16 cellular contexts compared by ENCODE assay signal in genomic region chr1:167109125-167109524, GRCh38. TPM values are rescaled to one million over a fixed set of nuclear protein-coding genes. Genes with fewer than 3 reads are reported as not detected.
A peak's percentile ranks its signal among the peaks of the same experiment; 100 is the strongest.
DNase-seq lines count a peak whose midpoint lies in the region; ATAC-seq and TF ChIP-seq lines count a peak whose summit lies in the region.
"Had no signal": no experiment of that assay in that cellular context is flagged by ENCODE, and none has a peak within 500 bp of the region (broad histone marks: within the 10 kb centered on the region; RNA-seq: fewer than 3 reads in every experiment).

No MANE protein-coding gene starts in this region.

- CTCF ChIA-PET in WTC11 (lab: Charles Lee), result no interaction called here

- H3K4me3 Mint-ChIP-seq in activated CD4-positive, alpha-beta T cell treated with anti-CD3 and anti-CD28 coated beads, Interleukin-2, amount 10 ng/mL, durations not matched to agents 24 days and 14 days, result peak overlapping the region; percentile 12
- no peak overlapping the region for H3K4me3 Mint-ChIP-seq in WTC11
- H3K4me3 Mint-ChIP-seq: HFFc6 had no signal

- no peak overlapping the region for H4K91ac ChIP-seq in neuronal stem cell (ENCODE audit: low read depth, low read length, poor library complexity)

- peaks cover 10% of the 10 kb centered on the region for H3K9me3 Mint-ChIP-seq in activated CD4-positive, alpha-beta T cell treated with anti-CD3 and anti-CD28 coated beads, Interleukin-2, amount 10 ng/mL, durations not matched to agents 24 days and 14 days
- peaks cover 13% of the 10 kb centered on the region for H3K9me3 Mint-ChIP-seq in WTC11
- H3K9me3 Mint-ChIP-seq: HFFc6 had no signal

- no peak overlapping the region for H3K4me3 ChIP-seq in HUES6 (ENCODE audit: low read depth, low read length)
- no peak overlapping the region for H3K4me3 ChIP-seq in neuronal stem cell (ENCODE audit: low read length in 2 of 2)
- H3K4me3 ChIP-seq in Peyer's patch, result no peak overlapping the region
- no peak overlapping the region for H3K4me3 ChIP-seq in body of pancreas

- peak overlapping the region; percentile 45 for H2AFZ ChIP-seq in neuronal stem cell (ENCODE audit: low read length)

- peaks cover 3% of the 10 kb centered on the region for H3K27me3 Mint-ChIP-seq in activated CD4-positive, alpha-beta T cell treated with anti-CD3 and anti-CD28 coated beads, Interleukin-2, amount 10 ng/mL, durations not matched to agents 24 days and 14 days
- no peaks in the 10 kb centered on the region for H3K27me3 Mint-ChIP-seq in WTC11 (ENCODE audit: low read depth)

- peaks cover 4% of the 10 kb centered on the region for H3K36me3 Mint-ChIP-seq in activated CD4-positive, alpha-beta T cell treated with anti-CD3 and anti-CD28 coated beads, Interleukin-2, amount 10 ng/mL, durations not matched to agents 24 days and 14 days (ENCODE audit: low read depth)
- 0 out of 2 replicates have a peak, but pooled peaks cover 4% of the 10 kb centered on the region for H3K36me3 Mint-ChIP-seq in WTC11

- H4K8ac ChIP-seq in neuronal stem cell (ENCODE audit: low read depth, low read length), result no peak overlapping the region

- H3K4me2 ChIP-seq in neuronal stem cell (ENCODE audit: insufficient read depth, low read length, poor library complexity, severe bottlenecking), result no peak overlapping the region
- H3K4me2 ChIP-seq: SK-N-SH had no signal

- no peak overlapping the region for H2BK120ac ChIP-seq in neuronal stem cell (ENCODE audit: low read depth, low read length)

- H3K4me1 ChIP-seq in HUES6 (ENCODE audit: control insufficient read depth, insufficient read depth, low read length) (peaks cover 28% of the 10 kb centered on the region), neuronal stem cell (ENCODE audit: control insufficient read depth in 2 of 2, insufficient read depth in 1 of 2, low read depth in 1 of 2, low read length in 2 of 2) (peaks cover 0 to 6% of the 10 kb centered on the region in 2 donors), Peyer's patch (no peaks in the 10 kb centered on the region), body of pancreas (no peaks in the 10 kb centered on the region)

- no peak overlapping the region for H2BK5ac ChIP-seq in neuronal stem cell (ENCODE audit: low read length)

- H3K9me3 ChIP-seq in HUES6 (ENCODE audit: control insufficient read depth, insufficient read depth, low read depth, low read length), result no peaks in the 10 kb centered on the region
- H3K9me3 ChIP-seq in neuronal stem cell (replicated peaks in 1 of 2; ENCODE audit: control insufficient read depth in 2 of 2, insufficient read depth in 1 of 2, low read depth in 1 of 2, low read length in 2 of 2), result peaks cover 0 to 5% of the 10 kb centered on the region in 2 donors
- H3K9me3 ChIP-seq in Peyer's patch, result no peaks in the 10 kb centered on the region
- no peaks in the 10 kb centered on the region for H3K9me3 ChIP-seq in body of pancreas
- H3K9me3 ChIP-seq: SK-N-SH had no signal

- no peak overlapping the region for H3K27ac ChIP-seq in HUES6 (ENCODE audit: low read depth, low read length)
- no peak overlapping the region for H3K27ac ChIP-seq in neuronal stem cell (replicated peaks; ENCODE audit: low read length)
- H3K27ac ChIP-seq in Peyer's patch, result no peak overlapping the region
- no peak overlapping the region for H3K27ac ChIP-seq in body of pancreas
- H3K27ac ChIP-seq: HL-60 had no signal

- H3K4ac ChIP-seq in neuronal stem cell (ENCODE audit: low read length), result no peak overlapping the region

- ATAC-seq in WTC11 (peak; percentile 71), body of pancreas (no peak)

- peaks cover 45% of the 10 kb centered on the region for H3K4me1 Mint-ChIP-seq in activated CD4-positive, alpha-beta T cell treated with anti-CD3 and anti-CD28 coated beads, Interleukin-2, amount 10 ng/mL, durations not matched to agents 24 days and 14 days
- H3K4me1 Mint-ChIP-seq in WTC11, result peaks cover 34% of the 10 kb centered on the region

- no peak overlapping the region for H3K18ac ChIP-seq in neuronal stem cell (ENCODE audit: low read length)

- no peak overlapping the region for H2BK12ac ChIP-seq in neuronal stem cell (ENCODE audit: low read length)

- H3K14ac ChIP-seq in neuronal stem cell (ENCODE audit: low read length), result no peak overlapping the region

- no peak for TF ChIP-seq CTCF in WTC11 (IDR thresholded peaks at IDR 0.05)
- no peak for TF ChIP-seq CTCF in Peyer's patch (IDR thresholded peaks at IDR 0.05)
- TF ChIP-seq CTCF in body of pancreas (IDR thresholded peaks at IDR 0.05), result no peak

- no peak overlapping the region for H2AK5ac ChIP-seq in neuronal stem cell (ENCODE audit: low read depth, low read length)

- TF ChIP-seq POLR2A in Peyer's patch (IDR thresholded peaks at IDR 0.05) (no peak), body of pancreas (IDR thresholded peaks at IDR 0.05) (no peak)

- WGBS in neuronal stem cell (ENCODE audit: extremely low coverage in 2 of 2, insufficient read length in 2 of 2, insufficient replicate concordance in 1 of 2), 2 donors, result no CpG with 5 or more reads among the region's 2 CpGs
- WGBS in body of pancreas, 2 donors, result 54 to 60% methylated on average over 2 of the region's 2 CpGs

- H3K79me1 ChIP-seq in neuronal stem cell (ENCODE audit: low read depth, low read length), result no peaks in the 10 kb centered on the region

- no peak overlapping the region for H2BK15ac ChIP-seq in neuronal stem cell (ENCODE audit: low read length)

- DNase-seq in activated CD4-positive, alpha-beta T cell treated with anti-CD3 and anti-CD28 coated beads, Interleukin-2, amount 10 ng/mL, durations not matched to agents 24 days and 14 days, result peak; percentile 64
- DNase-seq in activated CD4-positive, alpha-beta T cell treated with anti-CD3 and anti-CD28 coated beads for 48 hours, result no peak
- DNase-seq in WTC11 (ENCODE audit: low spot score) (no peak), neuronal stem cell (ENCODE audit: low spot score) (no peak), Peyer's patch (no peak), RKO (ENCODE audit: low spot score) (no peak), body of pancreas (no peak)
- DNase-seq: GF-D8; HFFc6; SK-N-SH; stimulated activated CD4-positive, alpha-beta T cell treated with anti-CD3 and anti-CD28 coated beads, Interleukin-4, amount 100 ng/mL, for 1 hour had no signal

- H3K36me3 ChIP-seq in HUES6 (ENCODE audit: control insufficient read depth, insufficient read depth, low read length) (no peaks in the 10 kb centered on the region), neuronal stem cell (replicated peaks in 1 of 2; ENCODE audit: control insufficient read depth in 2 of 2, insufficient read depth in 2 of 2, low read length in 2 of 2) (no peaks in the 10 kb centered on the region), Peyer's patch (no peaks in the 10 kb centered on the region), body of pancreas (replicated peaks in 1 of 2; ENCODE audit: insufficient read depth in 1 of 2, low read depth in 2 of 2) (no peaks in the 10 kb centered on the region)

- H3K27ac Mint-ChIP-seq in activated CD4-positive, alpha-beta T cell treated with anti-CD3 and anti-CD28 coated beads, Interleukin-2, amount 10 ng/mL, durations not matched to agents 24 days and 14 days, result peak overlapping the region; percentile 74
- no peak overlapping the region for H3K27ac Mint-ChIP-seq in WTC11
- H3K27ac Mint-ChIP-seq: HFFc6 had no signal

- H3K9ac ChIP-seq in HUES6 (ENCODE audit: low read length) (peak overlapping the region; percentile 12), neuronal stem cell (ENCODE audit: low read depth, low read length, poor library complexity) (no peak overlapping the region)
- H3K9ac ChIP-seq: SK-N-SH had no signal

- no peak overlapping the region for H3K23ac ChIP-seq in neuronal stem cell (ENCODE audit: low read depth, low read length, poor library complexity)

- H3K27me3 ChIP-seq in HUES6 (ENCODE audit: control insufficient read depth, insufficient read depth, low read length) (no peaks in the 10 kb centered on the region), neuronal stem cell (ENCODE audit: control insufficient read depth in 3 of 3, insufficient read depth in 3 of 3, low read depth in 1 of 3, low read length in 3 of 3) (no peaks in the 10 kb centered on the region), Peyer's patch (no peaks in the 10 kb centered on the region), body of pancreas (no peaks in the 10 kb centered on the region)

- intact Hi-C loops in activated CD4-positive, alpha-beta T cell treated with anti-CD3 and anti-CD28 coated beads, Interleukin-2, amount 10 ng/mL, durations not matched to agents 24 days and 14 days (cut with micrococcal nuclease), result no loop called here
- intact Hi-C loops in body of pancreas (cut with DNase I), result no loop called here

- POLR2A ChIA-PET in WTC11 (lab: Charles Lee), result no interaction called here

TF ChIP-seq in WTC11, 78 proteins besides CTCF, POLR2A, EP300 and RAD21 (continues in another document):
- TF ChIP-seq SP1 (CRISPR knock-in tag; conservative IDR thresholded peaks at IDR 0.05) (no peak), ZNF138 (CRISPR knock-in tag; conservative IDR thresholded peaks at IDR 0.05) (no peak), TEAD4 (CRISPR knock-in tag; IDR thresholded peaks at IDR 0.05) (no peak), ZNF263 (CRISPR knock-in tag; IDR thresholded peaks at IDR 0.05; ENCODE audit: low read depth) (no peak), NFYB (CRISPR knock-in tag; conservative IDR thresholded peaks at IDR 0.05; ENCODE audit: low read depth) (no peak)

RNA-seq across cellular contexts. Expression of gene STYXL2, which starts 15.2 kb away (rescaled TPM):
- total RNA-seq in activated CD4-positive, alpha-beta T cell treated with anti-CD3 and anti-CD28 coated beads, Interleukin-2, amount 10 ng/mL, durations not matched to agents 24 days and 14 days, result not detected in 2 replicates
- total RNA-seq in WTC11 (2021) (0.14 to 0.59 TPM (median 0.57 TPM) in 3 replicates), Peyer's patch (not detected), body of pancreas (not detected)
- not detected for polyA plus RNA-seq in neuronal stem cell (2013, experiment 1 of 2)
- 0.01 TPM for polyA plus RNA-seq in neuronal stem cell (2013, experiment 2 of 2)
- total RNA-seq: fibroblast of lung, HFFc6 had no signal
- polyA plus RNA-seq: AG04450, fibroblast of lung, keratinocyte, SK-N-SH had no signal

RNA-seq across cellular contexts. Expression of gene GPA33, which starts 18.9 kb away (rescaled TPM):
- 0.12 TPM in 1 of 2 replicates, not detected in the other for total RNA-seq in activated CD4-positive, alpha-beta T cell treated with anti-CD3 and anti-CD28 coated beads, Interleukin-2, amount 10 ng/mL, durations not matched to agents 24 days and 14 days
- 0.25 to 0.63 TPM (median 0.27 TPM) in 3 replicates for total RNA-seq in WTC11 (2021)
- polyA plus RNA-seq in neuronal stem cell (2013, experiment 1 of 2), result 1.4 TPM
- polyA plus RNA-seq in neuronal stem cell (2013, experiment 2 of 2), result 1.4 TPM
- 100 to 1,000 TPM in 3 of 4 donors, 10 to 100 TPM in 1; 15.7 to 397 (median 317) TPM for total RNA-seq in Peyer's patch
- total RNA-seq in body of pancreas, result 1 to 10 TPM in 1 of 2 donors, not detected in 1; 1.6 TPM
- total RNA-seq: fibroblast of lung, HFFc6 had no signal
- polyA plus RNA-seq: AG04450, fibroblast of lung, keratinocyte, SK-N-SH had no signal

Comparison
In these comparisons a context has a peak if more than half of its experiments do, and no peak if none do; other contexts are left out.
1. RNA of gene GPA33, which starts 18.9 kb away (total RNA-seq): 15.7 to 397 TPM in Peyer's patch; 1.6 TPM in body of pancreas, 0.25 to 0.63 TPM in WTC11 and 0.12 TPM in activated CD4-positive, alpha-beta T cell treated with anti-CD3 and anti-CD28 coated beads, Interleukin-2, amount 10 ng/mL, durations not matched to agents 24 days and 14 days; every median in the first group is over 4 times any median in the second.